Comparison of ENCODE assay signal across 35 cellular contexts in genomic region chr20:43804781-43805180, GRCh38.
"Had no signal": no experiment of that assay in that cellular context is flagged by ENCODE, and none has a peak within 500 bp of the region (broad histone marks: within the 10 kb centered on the region; RNA-seq: fewer than 3 reads in every experiment).

No MANE protein-coding gene starts in this region.

- H3K4me3 ChIP-seq: MG63 had no signal

- H3K36me3 ChIP-seq: MG63 had no signal

- DNase-seq: Kasumi-1, MG63, MM.1S, MV-4-11, NCI-H1048, NCI-H1092, NCI-H1092 treated with DMSO at 0.1 percent for 48 hours, NCI-H1105, NCI-H1105 treated with DMSO at 0.1 percent for 48 hours, NCI-H1417, NCI-H1417 treated with DMSO at 0.1 percent for 48 hours, NCI-H1436, NCI-H1436 treated with DMSO at 0.1 percent for 48 hours, NCI-H146, NCI-H1694, NCI-H1694 treated with DMSO at 0.1 percent for 48 hours, NCI-H187, NCI-H187 treated with DMSO at 0.1 percent for 48 hours, NCI-H1930, NCI-H2029, NCI-H2029 treated with DMSO at 0.1 percent for 48 hours, NCI-H2081, NCI-H2081 treated with DMSO at 0.1 percent for 48 hours, NCI-H2107, NCI-H2171, NCI-H2171 treated with DMSO at 0.1 percent for 48 hours, NCI-H2227 treated with DMSO at 0.1 percent for 48 hours, NCI-H226, NCI-H345, NCI-H446, NCI-H446 treated with DMSO at 0.1 percent for 48 hours, NCI-H510A, NCI-H510A treated with DMSO at 0.1 percent for 48 hours, NCI-H524, NCI-H524 treated with DMSO at 0.1 percent for 48 hours had no signal

- H3K27me3 ChIP-seq: MG63 had no signal
